In the genomic region with DNA sequence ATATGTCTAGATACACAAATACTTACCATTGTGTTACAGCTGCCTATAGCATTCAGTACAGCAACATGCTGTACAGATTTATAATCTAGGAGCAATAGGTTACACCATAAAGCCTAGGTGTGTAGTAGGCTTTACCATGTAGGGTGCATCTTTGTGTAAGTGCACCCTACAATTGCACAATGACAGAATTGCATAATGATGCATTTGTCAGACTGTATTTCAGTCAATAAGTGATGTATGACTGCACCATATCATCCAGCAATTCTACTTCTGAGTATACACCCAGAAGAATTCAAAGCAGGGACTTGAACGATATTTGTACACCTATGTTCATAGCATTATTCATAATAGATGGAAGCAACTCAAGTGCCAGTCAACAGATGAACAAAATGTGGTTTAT, we compare ENCODE assay signal across 20 cellular contexts.
"Had no signal": no experiment of that assay in that cellular context is flagged by ENCODE, and none has a peak within 500 bp of the region (broad histone marks: within the 10 kb centered on the region; RNA-seq: fewer than 3 reads in every experiment).

No MANE protein-coding gene starts in this region.

- DNase-seq: activated CD4-positive, alpha-beta T cell treated with anti-CD3 and anti-CD28 coated beads, Interleukin-2, amount 50 U/mL, for 1 hour; activated CD4-positive, CD25-positive, alpha-beta regulatory T cell treated with anti-CD3 and anti-CD28 coated beads, Interleukin-2, amount 50 U/mL, for 72 hours; activated CD8-positive, alpha-beta memory T cell treated with anti-CD3 and anti-CD28 coated beads, Interleukin-2, amount 50 U/mL, for 4 hours; activated effector memory CD4-positive, alpha-beta T cell treated with Interleukin-2 at 50 U/mL for 16 hours; activated naive CD4-positive, alpha-beta T cell treated with anti-CD3 and anti-CD28 coated beads, Interleukin-2, amount 10 ng/mL, durations not matched to agents 7 days and 5 days; activated naive CD8-positive, alpha-beta T cell treated with anti-CD3 and anti-CD28 coated beads, Interleukin-2, amount 50 U/mL, for 24 hours; activated T-cell treated with anti-CD3 and anti-CD28 coated beads, Interleukin-2, amount 50 U/mL, for 48 hours; aorta; brain microvascular endothelial cell; effector CD8-positive, alpha-beta T cell; hypothalamus; left lung; midbrain; occipital lobe; retina; stimulated activated CD8-positive, alpha-beta memory T cell treated with anti-CD3 and anti-CD28 coated beads, Interleukin-4, amount 100 ng/mL, for 48 hours; stimulated activated naive CD4-positive, alpha-beta T cell; upper lobe of right lung had no signal

- H3K36me3 Mint-ChIP-seq: activated naive CD4-positive, alpha-beta T cell treated with anti-CD3 and anti-CD28 coated beads, Interleukin-2, amount 10 ng/mL, durations not matched to agents 7 days and 5 days had no signal

- H3K27ac Mint-ChIP-seq: activated naive CD4-positive, alpha-beta T cell treated with anti-CD3 and anti-CD28 coated beads, Interleukin-2, amount 10 ng/mL, durations not matched to agents 7 days and 5 days; activated naive CD8-positive, alpha-beta T cell treated with anti-CD3 and anti-CD28 coated beads, Interleukin-2, amount 50 U/mL, for 24 hours had no signal

- H3K9me3 ChIP-seq: left lung, upper lobe of right lung had no signal

- ATAC-seq: activated naive CD8-positive, alpha-beta T cell treated with anti-CD3 and anti-CD28 coated beads, Interleukin-2, amount 50 U/mL, for 24 hours; left lung; upper lobe of right lung had no signal

- H3K27ac ChIP-seq: brain microvascular endothelial cell, left lung, upper lobe of right lung had no signal

- FAIRE-seq: frontal cortex, keratinocyte had no signal

- H3K9me3 Mint-ChIP-seq: activated naive CD4-positive, alpha-beta T cell treated with anti-CD3 and anti-CD28 coated beads, Interleukin-2, amount 10 ng/mL, durations not matched to agents 7 days and 5 days; activated naive CD8-positive, alpha-beta T cell treated with anti-CD3 and anti-CD28 coated beads, Interleukin-2, amount 50 U/mL, for 24 hours had no signal

- H3K36me3 ChIP-seq: brain microvascular endothelial cell, left lung, upper lobe of right lung had no signal

- H3K4me3 Mint-ChIP-seq: activated naive CD4-positive, alpha-beta T cell treated with anti-CD3 and anti-CD28 coated beads, Interleukin-2, amount 10 ng/mL, durations not matched to agents 7 days and 5 days; activated naive CD8-positive, alpha-beta T cell treated with anti-CD3 and anti-CD28 coated beads, Interleukin-2, amount 50 U/mL, for 24 hours had no signal

- H3K4me3 ChIP-seq: left lung, upper lobe of right lung had no signal

- H3K27me3 ChIP-seq: brain microvascular endothelial cell, left lung, upper lobe of right lung had no signal
